Comparison of ENCODE assay signal across 8 cellular contexts in the genomic region with DNA sequence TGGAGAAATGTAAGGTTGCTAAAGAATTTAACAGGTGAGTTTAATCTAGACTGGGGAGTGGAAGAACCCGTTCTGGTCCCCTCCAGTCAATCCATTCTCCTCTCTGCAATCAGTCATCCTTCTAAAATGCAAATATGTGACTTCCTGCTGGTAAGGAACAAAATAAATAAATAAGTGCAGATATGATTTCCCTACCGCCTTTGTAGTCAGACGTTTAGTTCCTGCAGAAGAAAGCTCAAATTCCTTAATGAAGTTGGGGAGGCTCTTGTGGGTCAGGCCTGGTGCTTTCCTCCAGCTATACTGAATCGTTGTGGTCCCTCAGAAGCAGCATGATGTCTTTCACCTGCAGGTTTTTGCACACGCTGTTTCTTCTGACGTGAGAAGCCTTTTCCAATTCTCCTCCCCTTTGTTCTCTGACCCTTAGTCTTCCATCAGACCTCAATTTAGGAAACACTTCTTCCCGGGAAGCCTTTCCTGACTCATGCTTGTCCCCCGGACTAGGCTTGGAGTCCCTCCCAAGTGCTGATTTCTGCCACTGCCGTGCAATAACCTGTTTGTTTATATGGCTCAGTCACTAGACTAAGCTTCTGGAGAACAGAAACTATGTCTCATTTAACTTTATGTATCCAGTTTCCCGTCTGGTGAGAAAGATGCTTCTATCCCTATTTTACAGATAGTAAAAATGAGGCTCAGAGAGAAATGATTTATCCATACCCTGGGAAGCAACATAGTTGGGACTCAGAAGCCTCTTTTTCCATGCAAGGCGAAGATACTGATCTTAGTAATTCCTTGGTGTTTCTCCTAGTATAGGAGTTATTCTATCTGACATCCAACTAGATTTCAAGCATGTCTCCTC. TPM values are rescaled to one million over a fixed set of nuclear protein-coding genes. Genes with fewer than 3 reads are reported as not detected.
DNase-seq lines count a peak whose midpoint lies in the region; ATAC-seq and TF ChIP-seq lines count a peak whose summit lies in the region.

No MANE protein-coding gene starts in this region.

- peak overlapping the region; percentile 87 for H3K4me3 ChIP-seq in left ventricle myocardium inferior
- H3K4me3 ChIP-seq in astrocyte of the cerebellum (ENCODE audit: low read depth, low read length): peak overlapping the region; percentile 98
- H3K4me3 ChIP-seq in lower lobe of right lung: peak overlapping the region; percentile 97
- peak overlapping the region; percentile 90 to 97 for H3K4me3 ChIP-seq in vagina

- H3K36me3 ChIP-seq in left ventricle myocardium inferior (peaks cover 16% of the 10 kb centered on the region), lower lobe of right lung (peaks cover 20% of the 10 kb centered on the region), vagina (peaks cover 0 to 16% of the 10 kb centered on the region in 2 donors)

- DNase-seq in left ventricle myocardium inferior: no peak
- no peak for DNase-seq in cardiac septum (ENCODE audit: low spot score)
- DNase-seq in astrocyte of the cerebellum (ENCODE audit: low read depth): no peak
- DNase-seq in lower lobe of right lung: no peak
- DNase-seq in vagina (ENCODE audit: extremely low spot score in 2 of 2): no peak
- DNase-seq in islet precursor cell: no peak
- no peak for DNase-seq in activated CD4-positive, CD25-positive, alpha-beta regulatory T cell (lab: John Stamatoyannopoulos, UW)

- H3K27me3 ChIP-seq in left ventricle myocardium inferior (ENCODE audit: low read depth) (no peaks in the 10 kb centered on the region), lower lobe of right lung (ENCODE audit: low read depth) (no peaks in the 10 kb centered on the region), vagina (no peaks in the 10 kb centered on the region)

- TF ChIP-seq POLR2A in vagina (IDR thresholded peaks at IDR 0.05): no peak

- H3K9me3 ChIP-seq in left ventricle myocardium inferior (replicated peaks) (no peaks in the 10 kb centered on the region), lower lobe of right lung (no peaks in the 10 kb centered on the region), vagina (no peaks in the 10 kb centered on the region)

- in situ Hi-C loops in astrocyte of the cerebellum (cut with HindIII; ENCODE audit: low sequenced_read_pairs): loop anchor here (5.0 kb wide), 3 partner anchors 33 to 97 kb away; no protein-coding TSS in a partner anchor

- peaks cover 65% of the 10 kb centered on the region for H3K4me1 ChIP-seq in left ventricle myocardium inferior
- H3K4me1 ChIP-seq in lower lobe of right lung: peaks cover 51% of the 10 kb centered on the region
- H3K4me1 ChIP-seq in vagina: peaks cover 52% of the 10 kb centered on the region

- H3K27ac ChIP-seq in left ventricle myocardium inferior (replicated peaks) (peak overlapping the region; percentile 89), lower lobe of right lung (peak overlapping the region; percentile 96), vagina (peak overlapping the region; percentile 93)

- intact Hi-C loops in left ventricle myocardium inferior (cut with micrococcal nuclease) (no loop called here), cardiac septum (cut with DNase I) (loop anchor here (10.0 kb wide), 1 partner anchor 184 kb away; no protein-coding TSS in a partner anchor), lower lobe of right lung (cut with DNase I) (no loop called here), vagina (cut with DNase I) (no loop called here)

- no peak for TF ChIP-seq CTCF in left ventricle myocardium inferior (IDR thresholded peaks at IDR 0.05; ENCODE audit: borderline replicate concordance)
- no peak for TF ChIP-seq CTCF in astrocyte of the cerebellum (IDR thresholded peaks at IDR 0.05; ENCODE audit: low read depth, low read length, missing control alignments)
- no peak for TF ChIP-seq CTCF in lower lobe of right lung (IDR thresholded peaks at IDR 0.05)
- TF ChIP-seq CTCF in vagina (IDR thresholded peaks at IDR 0.05): no peak

- ATAC-seq in lower lobe of right lung (peak in 1 of 2 donors; percentile 3), HG02763 (IDR thresholded peaks at IDR 0.05; ENCODE audit: unreplicated experiment) (no peak)

RNA-seq across cellular contexts. Expression of gene ATP6V1G1, which starts 1.3 kb away (rescaled TPM):
- total RNA-seq in left ventricle myocardium inferior (81.1 TPM), cardiac septum (64.6 TPM), lower lobe of right lung (104 TPM), vagina (161 TPM)

RNA-seq across cellular contexts. Expression of gene TMEM268, which starts 22.2 kb away (rescaled TPM):
- total RNA-seq in left ventricle myocardium inferior (3.5 TPM), cardiac septum (3.6 TPM), lower lobe of right lung (19.7 TPM), vagina (11.5 TPM)
